In the genomic region with DNA sequence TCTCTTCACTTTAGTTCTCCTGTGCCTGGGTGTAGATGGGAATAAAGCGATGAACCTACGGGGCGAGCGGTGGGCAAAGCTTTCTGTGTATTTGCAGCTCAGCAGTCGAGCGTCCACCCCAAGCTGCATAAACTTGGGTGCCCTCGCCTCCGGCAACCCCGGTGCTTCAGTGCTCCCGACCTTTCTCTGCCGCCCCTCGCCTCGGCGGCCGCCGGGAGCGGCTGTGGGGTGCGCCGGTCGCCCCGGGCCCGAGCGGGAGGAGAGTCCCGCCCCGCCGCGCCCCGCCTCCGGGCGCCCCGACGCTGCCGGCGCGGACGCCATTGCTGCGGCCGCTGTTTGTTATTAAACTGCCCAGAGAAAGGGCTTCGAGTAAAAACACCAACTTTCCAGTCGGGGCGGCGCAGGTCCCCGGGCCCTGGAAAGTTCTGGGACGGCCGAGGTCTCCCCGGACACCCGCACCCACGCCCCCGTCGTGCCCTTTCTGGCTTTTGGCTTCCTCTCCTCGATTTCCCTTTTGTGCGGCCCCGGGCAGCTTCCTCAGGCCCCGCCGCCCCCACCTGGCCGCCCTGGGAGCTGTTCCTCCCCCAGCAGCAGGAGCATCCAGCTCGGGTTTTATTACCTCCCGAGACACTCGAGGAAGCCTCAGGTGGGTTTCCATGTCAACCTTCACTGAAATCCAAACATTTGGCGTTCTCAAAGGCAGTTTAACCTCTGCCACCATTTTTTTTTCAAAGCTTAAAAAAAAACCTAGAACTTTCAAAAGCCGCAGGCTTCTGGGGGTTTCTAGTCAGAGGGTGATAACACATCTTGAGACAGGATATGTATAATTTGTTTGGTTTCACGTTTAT, we compare ENCODE assay signal across 8 cellular contexts.
DNase-seq lines count a peak whose midpoint lies in the region; ATAC-seq and TF ChIP-seq lines count a peak whose summit lies in the region.

No MANE protein-coding gene starts in this region.

- H3K9ac ChIP-seq in subcutaneous abdominal adipose tissue (ENCODE audit: low read length in 5 of 5): peak overlapping the region; percentile 54 to 80 (median 69)

- H3K4me1 Mint-ChIP-seq in naive thymus-derived CD4-positive, alpha-beta T cell: peaks cover 32 to 52% (median 41%) of the 10 kb centered on the region in 7 donors

- no peak for DNase-seq in AG09309 (ENCODE audit: low read depth)
- peak; percentile 95 for DNase-seq in NCI-H748 (lab: John Stamatoyannopoulos, UW; ENCODE audit: unreplicated experiment)
- DNase-seq in activated T-cell treated with anti-CD3 and anti-CD28 coated beads for 4 hours: peak; percentile 27
- DNase-seq in naive thymus-derived CD4-positive, alpha-beta T cell: peak; percentile 44 to 67 (median 57)

- peaks cover 12% of the 10 kb centered on the region in 2 donors for H3K4me1 ChIP-seq in naive thymus-derived CD4-positive, alpha-beta T cell (ENCODE audit: control insufficient read depth in 2 of 2, insufficient read depth in 2 of 2, low read length in 2 of 2)
- peaks cover 0 to 13% (median 12%) of the 10 kb centered on the region in 5 donors for H3K4me1 ChIP-seq in subcutaneous abdominal adipose tissue (ENCODE audit: control insufficient read depth in 5 of 5, insufficient read depth in 5 of 5, low read length in 5 of 5)

- H3K27ac Mint-ChIP-seq in naive thymus-derived CD4-positive, alpha-beta T cell: peak overlapping the region; percentile 83 to 96 (median 92)

- POLR2A ChIA-PET in naive thymus-derived CD4-positive, alpha-beta T cell (lab: Charles Lee): interaction anchor here (0.6 to 0.9 kb wide), 4 partner anchors 12 to 380 kb away, joined by 3 to 9 read pairs (median 4); no protein-coding TSS in a partner anchor

- peaks cover 0 to 6% (median 0%) of the 10 kb centered on the region in 11 donors for H3K9me3 Mint-ChIP-seq in naive thymus-derived CD4-positive, alpha-beta T cell

- H3K27ac ChIP-seq in naive thymus-derived CD4-positive, alpha-beta T cell (ENCODE audit: low read depth, low read length): peak overlapping the region; percentile 82
- H3K27ac ChIP-seq in subcutaneous abdominal adipose tissue (ENCODE audit: low read depth, low read length): peak overlapping the region; percentile 75

- peak; percentile 8 for TF ChIP-seq CTCF in AG09309 (IDR thresholded peaks at IDR 0.05; ENCODE audit: control insufficient read depth, insufficient read depth, low read depth, low read length, missing control alignments)

- intact Hi-C loops in naive thymus-derived CD4-positive, alpha-beta T cell (cut with micrococcal nuclease): loop anchor here (1.0 to 5.0 kb wide), 10 partner anchors 26 to 619 kb away; a partner anchor contains a TSS

- peak; percentile 79 for ATAC-seq in GM18909 (IDR thresholded peaks at IDR 0.05; ENCODE audit: poor library complexity, unreplicated experiment)
- peak; percentile 71 for ATAC-seq in HG03135 (IDR thresholded peaks at IDR 0.05; ENCODE audit: unreplicated experiment)
- ATAC-seq in esophagus mucosa: peak; percentile 66
- ATAC-seq in naive thymus-derived CD4-positive, alpha-beta T cell: peak; percentile 78

- peak overlapping the region; percentile 32 for H3K4me3 ChIP-seq in AG09309 (ENCODE audit: control insufficient read depth, low read depth, low read length)
- peak overlapping the region; percentile 63 for H3K4me3 ChIP-seq in naive thymus-derived CD4-positive, alpha-beta T cell (ENCODE audit: low read length)
- peak overlapping the region; percentile 68 to 77 (median 72) for H3K4me3 ChIP-seq in subcutaneous abdominal adipose tissue (ENCODE audit: low read depth in 1 of 5, low read length in 5 of 5)

- no peaks in the 10 kb centered on the region for H3K36me3 ChIP-seq in naive thymus-derived CD4-positive, alpha-beta T cell (ENCODE audit: control insufficient read depth in 2 of 3, insufficient read depth in 3 of 3, low read length in 3 of 3)
- no peaks in the 10 kb centered on the region for H3K36me3 ChIP-seq in subcutaneous abdominal adipose tissue (ENCODE audit: control insufficient read depth in 5 of 5, insufficient read depth in 5 of 5, low read length in 5 of 5)

- no peaks in the 10 kb centered on the region for H3K9me3 ChIP-seq in naive thymus-derived CD4-positive, alpha-beta T cell (ENCODE audit: control insufficient read depth in 2 of 3, low read length in 3 of 3)
- no peaks in the 10 kb centered on the region for H3K9me3 ChIP-seq in subcutaneous abdominal adipose tissue (ENCODE audit: control insufficient read depth in 5 of 5, low read length in 5 of 5)

- H3K4me3 Mint-ChIP-seq in naive thymus-derived CD4-positive, alpha-beta T cell: peak overlapping the region; percentile 82 to 93 (median 87)

- CTCF ChIA-PET in naive thymus-derived CD4-positive, alpha-beta T cell (lab: Charles Lee): interaction anchor here (0.5 to 1.8 kb wide), 3 partner anchors 292 to 381 kb away, joined by 4 read pairs; no protein-coding TSS in a partner anchor

- H3K27me3 ChIP-seq in naive thymus-derived CD4-positive, alpha-beta T cell (ENCODE audit: control insufficient read depth in 2 of 2, insufficient read depth in 2 of 2, low read length in 2 of 2): no peaks in the 10 kb centered on the region
- H3K27me3 ChIP-seq in subcutaneous abdominal adipose tissue (ENCODE audit: control insufficient read depth in 5 of 5, insufficient read depth in 4 of 5, low read length in 5 of 5): no peaks in the 10 kb centered on the region

- H3K36me3 Mint-ChIP-seq in naive thymus-derived CD4-positive, alpha-beta T cell: peaks cover 0 to 5% (median 0%) of the 10 kb centered on the region in 5 donors

- peaks cover 0 to 22% (median 0%) of the 10 kb centered on the region in 5 donors for H3K27me3 Mint-ChIP-seq in naive thymus-derived CD4-positive, alpha-beta T cell
